9 cellular contexts compared by ENCODE assay signal in the genomic region with DNA sequence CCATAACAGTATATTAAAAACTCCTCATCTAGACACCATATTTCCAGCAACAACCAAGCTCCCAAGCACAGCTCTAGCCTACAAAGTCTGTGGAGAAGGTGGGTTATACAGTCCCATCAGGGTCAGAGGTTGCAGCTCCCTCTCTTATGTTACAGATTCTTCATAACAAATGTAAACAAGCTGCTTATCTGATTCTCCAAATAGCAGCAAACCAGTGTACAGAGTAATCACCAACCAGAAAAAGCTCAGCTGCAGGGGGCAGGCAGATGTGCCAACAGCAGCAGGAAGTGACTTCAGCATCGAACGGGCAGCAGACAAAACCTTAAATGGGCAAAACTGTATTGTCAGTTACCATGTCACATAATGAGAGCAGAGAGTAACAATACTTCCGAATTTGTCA. TPM values are rescaled to one million over a fixed set of nuclear protein-coding genes. Genes with fewer than 3 reads are reported as not detected.
DNase-seq lines count a peak whose midpoint lies in the region; ATAC-seq and TF ChIP-seq lines count a peak whose summit lies in the region.
"Had no signal": no experiment of that assay in that cellular context is flagged by ENCODE, and none has a peak within 500 bp of the region (broad histone marks: within the 10 kb centered on the region; RNA-seq: fewer than 3 reads in every experiment).

No MANE protein-coding gene starts in this region.

- no peaks in the 10 kb centered on the region for H3K9me2 ChIP-seq in hepatocyte (replicated peaks; ENCODE audit: insufficient read depth)

- no peak overlapping the region for H3K4me2 ChIP-seq in hepatocyte

- WGBS in hepatocyte (ENCODE audit: low lambda C conversion rate, missing lambda C conversion rate): 84% methylated on average over 3 of the region's 3 CpGs

- H3K27ac ChIP-seq in HEK293 (ENCODE audit: extremely low read depth, low read depth, low read length): no peak overlapping the region
- H3K27ac ChIP-seq in hepatocyte: no peak overlapping the region

- ATAC-seq in HG03039 (IDR thresholded peaks at IDR 0.05; ENCODE audit: unreplicated experiment): no peak
- ATAC-seq: right cardiac atrium had no signal

- peaks cover 7% of the 10 kb centered on the region for H3K36me3 Mint-ChIP-seq in activated naive CD4-positive, alpha-beta T cell treated with anti-CD3 and anti-CD28 coated beads, Interleukin-2, amount 50 U/mL, for 24 hours

- H3K27ac Mint-ChIP-seq in activated naive CD4-positive, alpha-beta T cell treated with anti-CD3 and anti-CD28 coated beads, Interleukin-2, amount 50 U/mL, for 24 hours: peak overlapping the region; percentile 6

- peaks cover 76% of the 10 kb centered on the region for H3K4me1 Mint-ChIP-seq in activated naive CD4-positive, alpha-beta T cell treated with anti-CD3 and anti-CD28 coated beads, Interleukin-2, amount 50 U/mL, for 24 hours

- H3K27me3 Mint-ChIP-seq in activated naive CD4-positive, alpha-beta T cell treated with anti-CD3 and anti-CD28 coated beads, Interleukin-2, amount 50 U/mL, for 24 hours: no peaks in the 10 kb centered on the region

- H3K9me3 Mint-ChIP-seq in activated naive CD4-positive, alpha-beta T cell treated with anti-CD3 and anti-CD28 coated beads, Interleukin-2, amount 50 U/mL, for 24 hours: peaks cover 5% of the 10 kb centered on the region

- no peak overlapping the region for H2AFZ ChIP-seq in hepatocyte

- H3K4me3 ChIP-seq in HEK293 (ENCODE audit: low read depth, low read length): no peak overlapping the region
- H3K4me3 ChIP-seq in hepatocyte: no peak overlapping the region

- H3K4me1 ChIP-seq in HEK293 (ENCODE audit: control insufficient read depth, insufficient read depth, low read length): no peaks in the 10 kb centered on the region; the same call in 1 of the 2 replicates
- H3K4me1 ChIP-seq in hepatocyte (ENCODE audit: insufficient read depth): no peaks in the 10 kb centered on the region

- no peaks in the 10 kb centered on the region for H4K20me1 ChIP-seq in hepatocyte (ENCODE audit: insufficient read depth, poor library complexity, severe bottlenecking)

- DNase-seq in DMS53 (lab: John Stamatoyannopoulos, UW) (peak; percentile 56), NOMO-1 treated with dmso at 0.1 percent for 144 hours (lab: John Stamatoyannopoulos, UW; ENCODE audit: unreplicated experiment) (peak; percentile 41), hepatocyte (ENCODE audit: low spot score) (no peak), NCI-H1048 (lab: John Stamatoyannopoulos, UW) (no peak)
- DNase-seq in stimulated activated CD8-positive, alpha-beta memory T cell treated with anti-CD3 and anti-CD28 coated beads, Interleukin-12 subunit alpha, Interleukin-12 subunit beta, amount 100 ng/mL, for 4 hours (ENCODE audit: low read depth): peak; percentile 6

- H3K79me2 ChIP-seq in hepatocyte: no peaks in the 10 kb centered on the region

- CTCF ChIA-PET in HEK293 (lab: Yijun Ruan, JAX): interaction anchor here (0.6 kb wide), 2 partner anchors 62 to 85 kb away, joined by 3 read pairs; no protein-coding TSS in a partner anchor

- TF ChIP-seq CTCF in HEK293 (tag by site-specific recombination; IDR thresholded peaks at IDR 0.05) (no peak), hepatocyte (IDR thresholded peaks at IDR 0.05; ENCODE audit: poor library complexity) (no peak)

- no peak overlapping the region for H3K4me3 Mint-ChIP-seq in activated naive CD4-positive, alpha-beta T cell treated with anti-CD3 and anti-CD28 coated beads, Interleukin-2, amount 50 U/mL, for 24 hours

- H3K27me3 ChIP-seq in hepatocyte: no peaks in the 10 kb centered on the region

- H3K9me3 ChIP-seq in HEK293 (ENCODE audit: control insufficient read depth, insufficient read depth, low read depth, low read length): no peaks in the 10 kb centered on the region
- H3K9me3 ChIP-seq in hepatocyte (ENCODE audit: low read depth): no peaks in the 10 kb centered on the region

- POLR2A ChIA-PET in HEK293 (lab: Yijun Ruan, JAX): interaction anchor here (0.9 to 2.6 kb wide), 2 partner anchors 13 to 53 kb away, joined by 5 to 16 read pairs; partner anchors contain the start of gene NABP1

- H3K36me3 ChIP-seq in HEK293 (ENCODE audit: control insufficient read depth in 2 of 2, insufficient read depth in 1 of 2, low read length in 2 of 2) (no peaks in the 10 kb centered on the region), hepatocyte (replicated peaks; ENCODE audit: insufficient read depth, low read depth) (no peaks in the 10 kb centered on the region)

TF ChIP-seq in HEK293, 187 proteins besides CTCF, POLR2A, EP300 and RAD21 (continues in another document):
- TF ChIP-seq, protein P1, sequence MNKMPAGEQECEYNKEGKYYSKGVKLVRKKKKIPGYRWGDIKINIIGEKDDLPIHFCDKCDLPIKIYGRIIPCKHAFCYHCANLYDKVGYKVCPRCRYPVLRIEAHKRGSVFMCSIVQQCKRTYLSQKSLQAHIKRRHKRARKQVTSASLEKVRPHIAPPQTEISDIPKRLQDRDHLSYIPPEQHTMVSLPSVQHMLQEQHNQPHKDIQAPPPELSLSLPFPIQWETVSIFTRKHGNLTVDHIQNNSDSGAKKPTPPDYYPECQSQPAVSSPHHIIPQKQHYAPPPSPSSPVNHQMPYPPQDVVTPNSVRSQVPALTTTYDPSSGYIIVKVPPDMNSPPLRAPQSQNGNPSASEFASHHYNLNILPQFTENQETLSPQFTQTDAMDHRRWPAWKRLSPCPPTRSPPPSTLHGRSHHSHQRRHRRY (tag by site-specific recombination; IDR thresholded peaks at IDR 0.05): no peak
- peak; percentile 51 for TF ChIP-seq ZNF341 (tag by site-specific recombination; IDR thresholded peaks at IDR 0.05; ENCODE audit: low read depth)
- TF ChIP-seq ZNF274 (IDR thresholded peaks at IDR 0.05; ENCODE audit: low read length): no peak
- TF ChIP-seq ZNF274 (tag by site-specific recombination; IDR thresholded peaks at IDR 0.05; ENCODE audit: borderline replicate concordance): no peak
- TF ChIP-seq ZNF335 (tag by site-specific recombination; conservative IDR thresholded peaks at IDR 0.05): 0 out of 2 replicates have a peak, but pooled peaks have one; percentile 17
- TF ChIP-seq, protein P2, sequence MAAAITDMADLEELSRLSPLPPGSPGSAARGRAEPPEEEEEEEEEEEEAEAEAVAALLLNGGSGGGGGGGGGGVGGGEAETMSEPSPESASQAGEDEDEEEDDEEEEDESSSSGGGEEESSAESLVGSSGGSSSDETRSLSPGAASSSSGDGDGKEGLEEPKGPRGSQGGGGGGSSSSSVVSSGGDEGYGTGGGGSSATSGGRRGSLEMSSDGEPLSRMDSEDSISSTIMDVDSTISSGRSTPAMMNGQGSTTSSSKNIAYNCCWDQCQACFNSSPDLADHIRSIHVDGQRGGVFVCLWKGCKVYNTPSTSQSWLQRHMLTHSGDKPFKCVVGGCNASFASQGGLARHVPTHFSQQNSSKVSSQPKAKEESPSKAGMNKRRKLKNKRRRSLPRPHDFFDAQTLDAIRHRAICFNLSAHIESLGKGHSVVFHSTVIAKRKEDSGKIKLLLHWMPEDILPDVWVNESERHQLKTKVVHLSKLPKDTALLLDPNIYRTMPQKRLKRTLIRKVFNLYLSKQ (tag by site-specific recombination; IDR thresholded peaks at IDR 0.05; ENCODE audit: borderline replicate concordance): no peak
- no peak for TF ChIP-seq KLF8 (tag by site-specific recombination; IDR thresholded peaks at IDR 0.05)
- TF ChIP-seq KLF7 (tag by site-specific recombination; IDR thresholded peaks at IDR 0.05; ENCODE audit: borderline replicate concordance): no peak
- TF ChIP-seq, protein P3, sequence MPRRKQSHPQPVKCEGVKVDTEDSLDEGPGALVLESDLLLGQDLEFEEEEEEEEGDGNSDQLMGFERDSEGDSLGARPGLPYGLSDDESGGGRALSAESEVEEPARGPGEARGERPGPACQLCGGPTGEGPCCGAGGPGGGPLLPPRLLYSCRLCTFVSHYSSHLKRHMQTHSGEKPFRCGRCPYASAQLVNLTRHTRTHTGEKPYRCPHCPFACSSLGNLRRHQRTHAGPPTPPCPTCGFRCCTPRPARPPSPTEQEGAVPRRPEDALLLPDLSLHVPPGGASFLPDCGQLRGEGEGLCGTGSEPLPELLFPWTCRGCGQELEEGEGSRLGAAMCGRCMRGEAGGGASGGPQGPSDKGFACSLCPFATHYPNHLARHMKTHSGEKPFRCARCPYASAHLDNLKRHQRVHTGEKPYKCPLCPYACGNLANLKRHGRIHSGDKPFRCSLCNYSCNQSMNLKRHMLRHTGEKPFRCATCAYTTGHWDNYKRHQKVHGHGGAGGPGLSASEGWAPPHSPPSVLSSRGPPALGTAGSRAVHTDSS (tag by site-specific recombination; IDR thresholded peaks at IDR 0.05): no peak
- no peak for TF ChIP-seq KLF17 (tag by site-specific recombination; IDR thresholded peaks at IDR 0.05)

RNA-seq across cellular contexts. Expression of gene NABP1, which starts 52.9 kb away (rescaled TPM):
- 36.1 and 40.0 TPM in 2 replicates for total RNA-seq in hepatocyte
- 19.6 and 27.2 TPM in 2 replicates for polyA plus RNA-seq in hepatocyte

Comparison
In these comparisons a context has a peak if more than half of its experiments do, and no peak if none do; other contexts are left out.
1. DNase-seq: peak in DMS53 (single experiment), NOMO-1 treated with dmso at 0.1 percent for 144 hours (single experiment) and stimulated activated CD8-positive, alpha-beta memory T cell treated with anti-CD3 and anti-CD28 coated beads, Interleukin-12 subunit alpha, Interleukin-12 subunit beta, amount 100 ng/mL, for 4 hours (single experiment); none in hepatocyte (single experiment) and NCI-H1048 (single experiment).